ENCODE assay signal across 7 cellular contexts in genomic region chrX:109733658-109734022, GRCh38. TPM values are rescaled to one million over a fixed set of nuclear protein-coding genes. Genes with fewer than 3 reads are reported as not detected.
DNase-seq lines count a peak whose midpoint lies in the region; ATAC-seq lines count a peak whose summit lies in the region.

No MANE protein-coding gene starts in this region.

- H3K36me3 Mint-ChIP-seq in activated T-helper 2 cell treated with anti-CD3 and anti-CD28 coated beads, Interferon-gamma antibody, Interleukin-2, Interleukin-4, amounts not matched to agents 10 μg/mL and 5 μg/mL and 100 μg/mL, durations not matched to agents 14 hours and 24 hours and 36 hours (ENCODE audit: low read depth): peaks cover 22% of the 10 kb centered on the region

- H3K9me3 ChIP-seq in iPS-18c (ENCODE audit: control insufficient read depth, insufficient read depth, low read length): no peaks in the 10 kb centered on the region

- DNase-seq in activated T-helper 2 cell treated with anti-CD3 and anti-CD28 coated beads, Interferon-gamma antibody, Interleukin-2, Interleukin-4, amounts not matched to agents 10 μg/mL and 5 μg/mL and 100 μg/mL, durations not matched to agents 14 hours and 24 hours and 36 hours (ENCODE audit: low spot score): no peak
- DNase-seq in substantia nigra (lab: John Stamatoyannopoulos, UW): peak in 1 of 49 donors; percentile 27
- no peak for DNase-seq in DMS79 treated with DMSO at 0.1 percent for 48 hours (lab: John Stamatoyannopoulos, UW)

- intact Hi-C loops in activated T-helper 2 cell treated with anti-CD3 and anti-CD28 coated beads, Interferon-gamma antibody, Interleukin-2, Interleukin-4, amounts not matched to agents 10 μg/mL and 5 μg/mL and 100 μg/mL, durations not matched to agents 14 hours and 24 hours and 36 hours (cut with micrococcal nuclease): loop anchor here (1.0 to 10.0 kb wide), 3 partner anchors 109 to 581 kb away; partner anchors contain the start of genes AMMECR1 and TMEM164

- H3K27me3 Mint-ChIP-seq in activated T-helper 2 cell treated with anti-CD3 and anti-CD28 coated beads, Interferon-gamma antibody, Interleukin-2, Interleukin-4, amounts not matched to agents 10 μg/mL and 5 μg/mL and 100 μg/mL, durations not matched to agents 14 hours and 24 hours and 36 hours (ENCODE audit: low read depth): no peaks in the 10 kb centered on the region

- no peaks in the 10 kb centered on the region for H3K9me3 Mint-ChIP-seq in activated T-helper 2 cell treated with anti-CD3 and anti-CD28 coated beads, Interferon-gamma antibody, Interleukin-2, Interleukin-4, amounts not matched to agents 10 μg/mL and 5 μg/mL and 100 μg/mL, durations not matched to agents 14 hours and 24 hours and 36 hours

- peaks cover 26% of the 10 kb centered on the region for H3K4me1 Mint-ChIP-seq in activated T-helper 2 cell treated with anti-CD3 and anti-CD28 coated beads, Interferon-gamma antibody, Interleukin-2, Interleukin-4, amounts not matched to agents 10 μg/mL and 5 μg/mL and 100 μg/mL, durations not matched to agents 14 hours and 24 hours and 36 hours (ENCODE audit: low read depth)

- peak overlapping the region; percentile 94 for H3K27ac Mint-ChIP-seq in activated T-helper 2 cell treated with anti-CD3 and anti-CD28 coated beads, Interferon-gamma antibody, Interleukin-2, Interleukin-4, amounts not matched to agents 10 μg/mL and 5 μg/mL and 100 μg/mL, durations not matched to agents 14 hours and 24 hours and 36 hours

- peak overlapping the region; percentile 50 for H3K4me3 ChIP-seq in iPS-18c (ENCODE audit: insufficient read depth, low read depth, low read length)

- peak overlapping the region; percentile 88 for H3K4me3 Mint-ChIP-seq in activated T-helper 2 cell treated with anti-CD3 and anti-CD28 coated beads, Interferon-gamma antibody, Interleukin-2, Interleukin-4, amounts not matched to agents 10 μg/mL and 5 μg/mL and 100 μg/mL, durations not matched to agents 14 hours and 24 hours and 36 hours (ENCODE audit: low read depth)

- ATAC-seq in HG02870 (IDR thresholded peaks at IDR 0.05; ENCODE audit: unreplicated experiment) (peak; percentile 29), GM21737 (IDR thresholded peaks at IDR 0.05; ENCODE audit: unreplicated experiment) (no peak), HG03280 (IDR thresholded peaks at IDR 0.05; ENCODE audit: unreplicated experiment) (no peak)

- H3K27ac ChIP-seq in substantia nigra (ENCODE audit: low read depth, low read length, poor library complexity, severe bottlenecking): peak overlapping the region; percentile 72

RNA-seq across cellular contexts. Expression of gene ACSL4, which starts 0.6 kb away (rescaled TPM):
- 101 and 102 TPM in 2 replicates for total RNA-seq in activated T-helper 2 cell treated with anti-CD3 and anti-CD28 coated beads, Interferon-gamma antibody, Interleukin-2, Interleukin-4, amounts not matched to agents 10 μg/mL and 5 μg/mL and 100 μg/mL, durations not matched to agents 14 hours and 24 hours and 36 hours
